Comparison of ENCODE assay signal across 1 cellular context in the genomic region with DNA sequence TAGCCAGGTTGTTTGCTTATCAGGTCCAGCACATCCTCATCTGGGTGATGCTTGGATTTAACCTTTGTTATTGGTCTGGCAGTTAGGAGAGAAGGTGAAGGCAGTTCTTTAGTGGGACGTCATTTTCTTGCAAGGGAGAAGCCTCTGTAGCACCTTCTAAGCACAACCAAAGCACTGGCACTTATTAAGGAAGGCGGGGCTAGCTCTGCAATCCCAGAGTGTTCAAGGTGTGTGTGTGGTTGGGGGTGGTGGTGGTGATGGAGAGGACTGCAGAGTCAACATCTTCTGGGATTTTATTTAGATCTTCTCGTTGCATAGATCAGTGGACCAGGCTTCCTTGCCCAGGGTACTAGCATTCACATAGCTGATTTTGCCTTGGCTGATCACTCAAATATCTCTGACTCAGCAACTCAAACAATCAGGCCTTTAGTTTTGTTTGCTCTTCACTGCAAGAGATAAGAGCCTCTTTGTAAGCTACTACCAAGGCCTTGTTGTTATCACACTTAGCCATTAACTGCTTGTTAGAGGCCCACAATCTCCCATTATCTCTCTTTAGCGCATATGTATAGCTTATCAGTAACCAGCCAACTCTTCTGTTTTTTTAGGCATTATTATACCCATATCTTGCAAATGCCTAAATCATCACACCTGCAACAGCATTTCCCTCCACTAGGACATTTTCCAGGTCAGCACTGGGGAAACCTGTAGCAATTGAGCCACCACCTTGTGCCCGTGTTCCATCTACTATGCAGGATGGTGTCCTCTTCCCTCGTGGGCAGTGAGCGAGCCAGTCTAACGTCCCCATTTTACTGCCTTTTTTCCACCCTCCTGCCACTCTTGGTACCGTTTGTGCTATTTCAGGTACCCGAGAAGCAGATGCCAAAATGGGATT.
TF ChIP-seq lines count a peak whose summit lies in the region.

No MANE protein-coding gene starts in this region.

TF ChIP-seq in GM23338, 12 proteins besides CTCF, POLR2A, EP300 and RAD21 (continued from another document):
- TF ChIP-seq REST (IDR thresholded peaks at IDR 0.05; ENCODE audit: unreplicated experiment), result no peak
- TF ChIP-seq, protein P1, sequence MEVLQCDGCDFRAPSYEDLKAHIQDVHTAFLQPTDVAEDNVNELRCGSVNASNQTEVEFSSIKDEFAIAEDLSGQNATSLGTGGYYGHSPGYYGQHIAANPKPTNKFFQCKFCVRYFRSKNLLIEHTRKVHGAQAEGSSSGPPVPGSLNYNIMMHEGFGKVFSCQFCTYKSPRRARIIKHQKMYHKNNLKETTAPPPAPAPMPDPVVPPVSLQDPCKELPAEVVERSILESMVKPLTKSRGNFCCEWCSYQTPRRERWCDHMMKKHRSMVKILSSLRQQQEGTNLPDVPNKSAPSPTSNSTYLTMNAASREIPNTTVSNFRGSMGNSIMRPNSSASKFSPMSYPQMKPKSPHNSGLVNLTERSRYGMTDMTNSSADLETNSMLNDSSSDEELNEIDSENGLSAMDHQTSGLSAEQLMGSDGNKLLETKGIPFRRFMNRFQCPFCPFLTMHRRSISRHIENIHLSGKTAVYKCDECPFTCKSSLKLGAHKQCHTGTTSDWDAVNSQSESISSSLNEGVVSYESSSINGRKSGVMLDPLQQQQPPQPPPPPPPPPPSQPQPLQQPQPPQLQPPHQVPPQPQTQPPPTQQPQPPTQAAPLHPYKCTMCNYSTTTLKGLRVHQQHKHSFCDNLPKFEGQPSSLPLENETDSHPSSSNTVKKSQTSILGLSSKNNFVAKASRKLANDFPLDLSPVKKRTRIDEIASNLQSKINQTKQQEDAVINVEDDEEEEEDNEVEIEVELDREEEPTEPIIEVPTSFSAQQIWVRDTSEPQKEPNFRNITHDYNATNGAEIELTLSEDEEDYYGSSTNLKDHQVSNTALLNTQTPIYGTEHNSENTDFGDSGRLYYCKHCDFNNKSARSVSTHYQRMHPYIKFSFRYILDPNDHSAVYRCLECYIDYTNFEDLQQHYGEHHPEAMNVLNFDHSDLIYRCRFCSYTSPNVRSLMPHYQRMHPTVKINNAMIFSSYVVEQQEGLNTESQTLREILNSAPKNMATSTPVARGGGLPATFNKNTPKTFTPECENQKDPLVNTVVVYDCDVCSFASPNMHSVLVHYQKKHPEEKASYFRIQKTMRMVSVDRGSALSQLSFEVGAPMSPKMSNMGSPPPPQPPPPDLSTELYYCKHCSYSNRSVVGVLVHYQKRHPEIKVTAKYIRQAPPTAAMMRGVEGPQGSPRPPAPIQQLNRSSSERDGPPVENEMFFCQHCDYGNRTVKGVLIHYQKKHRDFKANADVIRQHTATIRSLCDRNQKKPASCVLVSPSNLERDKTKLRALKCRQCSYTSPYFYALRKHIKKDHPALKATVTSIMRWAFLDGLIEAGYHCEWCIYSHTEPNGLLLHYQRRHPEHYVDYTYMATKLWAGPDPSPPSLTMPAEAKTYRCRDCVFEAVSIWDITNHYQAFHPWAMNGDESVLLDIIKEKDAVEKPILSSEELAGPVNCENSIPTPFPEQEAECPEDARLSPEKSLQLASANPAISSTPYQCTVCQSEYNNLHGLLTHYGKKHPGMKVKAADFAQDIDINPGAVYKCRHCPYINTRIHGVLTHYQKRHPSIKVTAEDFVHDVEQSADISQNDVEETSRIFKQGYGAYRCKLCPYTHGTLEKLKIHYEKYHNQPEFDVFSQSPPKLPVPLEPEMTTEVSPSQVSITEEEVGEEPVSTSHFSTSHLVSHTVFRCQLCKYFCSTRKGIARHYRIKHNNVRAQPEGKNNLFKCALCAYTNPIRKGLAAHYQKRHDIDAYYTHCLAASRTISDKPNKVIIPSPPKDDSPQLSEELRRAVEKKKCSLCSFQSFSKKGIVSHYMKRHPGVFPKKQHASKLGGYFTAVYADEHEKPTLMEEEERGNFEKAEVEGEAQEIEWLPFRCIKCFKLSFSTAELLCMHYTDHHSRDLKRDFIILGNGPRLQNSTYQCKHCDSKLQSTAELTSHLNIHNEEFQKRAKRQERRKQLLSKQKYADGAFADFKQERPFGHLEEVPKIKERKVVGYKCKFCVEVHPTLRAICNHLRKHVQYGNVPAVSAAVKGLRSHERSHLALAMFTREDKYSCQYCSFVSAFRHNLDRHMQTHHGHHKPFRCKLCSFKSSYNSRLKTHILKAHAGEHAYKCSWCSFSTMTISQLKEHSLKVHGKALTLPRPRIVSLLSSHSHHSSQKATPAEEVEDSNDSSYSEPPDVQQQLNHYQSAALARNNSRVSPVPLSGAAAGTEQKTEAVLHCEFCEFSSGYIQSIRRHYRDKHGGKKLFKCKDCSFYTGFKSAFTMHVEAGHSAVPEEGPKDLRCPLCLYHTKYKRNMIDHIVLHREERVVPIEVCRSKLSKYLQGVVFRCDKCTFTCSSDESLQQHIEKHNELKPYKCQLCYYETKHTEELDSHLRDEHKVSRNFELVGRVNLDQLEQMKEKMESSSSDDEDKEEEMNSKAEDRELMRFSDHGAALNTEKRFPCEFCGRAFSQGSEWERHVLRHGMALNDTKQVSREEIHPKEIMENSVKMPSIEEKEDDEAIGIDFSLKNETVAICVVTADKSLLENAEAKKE (CRISPR knock-in tag; IDR thresholded peaks at IDR 0.05), result no peak
- no peak for TF ChIP-seq POLR2AphosphoS5 (IDR thresholded peaks at IDR 0.05; ENCODE audit: low read depth)
- no peak for TF ChIP-seq NANOG (IDR thresholded peaks at IDR 0.05; ENCODE audit: borderline replicate concordance)
- no peak for TF ChIP-seq STAT1 (IDR thresholded peaks at IDR 0.05; ENCODE audit: unreplicated experiment)
- no peak for TF ChIP-seq ZNF331 (CRISPR knock-in tag; IDR thresholded peaks at IDR 0.05; ENCODE audit: low read depth)
- TF ChIP-seq EZH2 (IDR thresholded peaks at IDR 0.05; ENCODE audit: low read depth, unreplicated experiment), result no peak
